Comparison of ENCODE assay signal across 16 cellular contexts in the genomic region with DNA sequence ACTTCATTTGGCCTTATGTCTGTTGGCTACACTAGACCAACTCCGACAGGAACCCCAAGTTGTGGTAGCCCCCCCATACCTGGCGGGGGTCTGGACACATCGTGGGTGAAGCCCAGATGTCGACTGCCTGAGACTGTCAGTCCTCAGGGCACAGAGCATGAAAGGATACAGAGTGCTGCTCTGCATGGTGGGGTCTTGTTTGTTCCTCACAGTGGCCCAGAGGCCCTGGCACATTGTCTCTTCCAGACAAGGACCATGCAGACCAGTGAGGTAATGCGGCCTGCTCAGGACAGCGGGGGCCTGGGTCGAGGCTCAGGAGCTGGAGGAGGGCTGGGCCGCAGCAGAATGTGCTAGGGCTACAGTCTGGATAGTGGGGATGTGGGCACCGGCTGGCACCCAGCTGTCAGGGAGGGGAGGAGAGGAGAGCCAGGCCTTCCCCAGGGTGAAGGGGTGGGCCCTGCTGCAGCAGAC. TPM values are rescaled to one million over a fixed set of nuclear protein-coding genes. Genes with fewer than 3 reads are reported as not detected.
DNase-seq lines count a peak whose midpoint lies in the region; ATAC-seq and TF ChIP-seq lines count a peak whose summit lies in the region.
"Had no signal": no experiment of that assay in that cellular context is flagged by ENCODE, and none has a peak within 500 bp of the region (broad histone marks: within the 10 kb centered on the region; RNA-seq: fewer than 3 reads in every experiment).

No MANE protein-coding gene starts in this region.

- H2BK15ac ChIP-seq in mesenchymal stem cell (ENCODE audit: low read depth, poor library complexity, severe bottlenecking): no peak overlapping the region

- CTCF ChIA-PET in activated naive CD4-positive, alpha-beta T cell treated with anti-CD3 and anti-CD28 coated beads for 36 hours (lab: Charles Lee): interaction anchor here (0.7 to 5.0 kb wide), 7 partner anchors 10 to 163 kb away, joined by 3 to 51 read pairs (median 4); no protein-coding TSS in a partner anchor

- peak overlapping the region in 1 of 2 experiments; percentile 35 for H3K14ac ChIP-seq in mesenchymal stem cell (ENCODE audit: low read length in 2 of 2)

- no peak for ATAC-seq in stimulated activated effector memory CD8-positive, alpha-beta T cell treated with anti-CD3 and anti-CD28 coated beads, Interleukin-12 subunit alpha, Interleukin-12 subunit beta, amount 100 ng/mL, for 72 hours
- ATAC-seq in esophagus mucosa (no peak), GM21390 (IDR thresholded peaks at IDR 0.05; ENCODE audit: unreplicated experiment) (no peak)

- peak overlapping the region; percentile 30 for H3K27ac Mint-ChIP-seq in activated naive CD4-positive, alpha-beta T cell treated with anti-CD3 and anti-CD28 coated beads for 36 hours
- peak overlapping the region; percentile 96 for H3K27ac Mint-ChIP-seq in stimulated activated effector memory CD8-positive, alpha-beta T cell treated with anti-CD3 and anti-CD28 coated beads, Interleukin-12 subunit alpha, Interleukin-12 subunit beta, amount 100 ng/mL, for 72 hours

- no peak overlapping the region for H2AFZ ChIP-seq in mesenchymal stem cell (ENCODE audit: low read depth, low read length)
- H2AFZ ChIP-seq in hepatocyte: no peak overlapping the region

- H3K4me1 ChIP-seq in mesenchymal stem cell (ENCODE audit: control insufficient read depth, insufficient read depth, low read depth, low read length) (peaks cover 14% of the 10 kb centered on the region), hepatocyte (ENCODE audit: insufficient read depth) (peaks cover 16% of the 10 kb centered on the region)

- H3K79me1 ChIP-seq in mesenchymal stem cell (replicated peaks; ENCODE audit: low read length, poor library complexity, severe bottlenecking): peaks cover 30% of the 10 kb centered on the region

- no peaks in the 10 kb centered on the region for H3K27me3 ChIP-seq in mesenchymal stem cell (ENCODE audit: control insufficient read depth in 1 of 2, insufficient read depth in 1 of 2, low read length in 2 of 2)
- H3K27me3 ChIP-seq in hepatocyte: no peaks in the 10 kb centered on the region

- H3K9ac ChIP-seq in mesenchymal stem cell (ENCODE audit: low read length): no peak overlapping the region

- no peaks in the 10 kb centered on the region for H3K27me3 Mint-ChIP-seq in activated naive CD4-positive, alpha-beta T cell treated with anti-CD3 and anti-CD28 coated beads for 36 hours (ENCODE audit: low read depth)

- intact Hi-C loops in activated naive CD4-positive, alpha-beta T cell treated with anti-CD3 and anti-CD28 coated beads for 36 hours (cut with micrococcal nuclease): no loop called here

- H3K4me3 Mint-ChIP-seq in activated naive CD4-positive, alpha-beta T cell treated with anti-CD3 and anti-CD28 coated beads for 36 hours: no peak overlapping the region
- no peak overlapping the region for H3K4me3 Mint-ChIP-seq in stimulated activated effector memory CD8-positive, alpha-beta T cell treated with anti-CD3 and anti-CD28 coated beads, Interleukin-12 subunit alpha, Interleukin-12 subunit beta, amount 100 ng/mL, for 72 hours

- peak overlapping the region in 1 of 2 experiments; percentile 92 for H3K4ac ChIP-seq in mesenchymal stem cell (ENCODE audit: low read depth in 1 of 2, low read length in 2 of 2)

- peaks cover 65% of the 10 kb centered on the region for H3K79me2 ChIP-seq in hepatocyte

- H3K9me3 Mint-ChIP-seq in activated naive CD4-positive, alpha-beta T cell treated with anti-CD3 and anti-CD28 coated beads for 36 hours: peaks cover 6% of the 10 kb centered on the region
- H3K9me3 Mint-ChIP-seq in stimulated activated effector memory CD8-positive, alpha-beta T cell treated with anti-CD3 and anti-CD28 coated beads, Interleukin-12 subunit alpha, Interleukin-12 subunit beta, amount 100 ng/mL, for 72 hours: no peaks in the 10 kb centered on the region
- H3K9me3 Mint-ChIP-seq: T-helper 1 cell treated with Interleukin-12 subunit alpha and Interleukin-12 subunit beta and Interleukin-4 antibody, amounts not matched to agents 30 μg/mL and 1 μg/mL, for 36 hours had no signal

- no peak for DNase-seq in activated naive CD4-positive, alpha-beta T cell treated with anti-CD3 and anti-CD28 coated beads for 36 hours
- no peak for DNase-seq in activated naive CD4-positive, alpha-beta T cell treated with anti-CD3 and anti-CD28 coated beads, Interleukin-2, amount 50 U/mL, for 16 hours
- no peak for DNase-seq in mesenchymal stem cell
- no peak for DNase-seq in stimulated activated effector memory CD8-positive, alpha-beta T cell treated with anti-CD3 and anti-CD28 coated beads, Interleukin-12 subunit alpha, Interleukin-12 subunit beta, amount 100 ng/mL, for 72 hours (ENCODE audit: low spot score in 2 of 2)
- DNase-seq in hepatocyte (ENCODE audit: low spot score): no peak
- DNase-seq: activated CD8-positive, alpha-beta memory T cell treated with anti-CD3 and anti-CD28 coated beads, Interleukin-2, amount 50 U/mL, for 48 hours; naive B cell; NCI-H1417; NCI-H2227 treated with DMSO at 0.1 percent for 48 hours had no signal

- no peaks in the 10 kb centered on the region for H3K9me2 ChIP-seq in hepatocyte (replicated peaks; ENCODE audit: insufficient read depth)

- no peak overlapping the region for H3K23ac ChIP-seq in mesenchymal stem cell (ENCODE audit: low read length in 2 of 2)

- H2AK5ac ChIP-seq in mesenchymal stem cell (ENCODE audit: low read length, severe bottlenecking): no peak overlapping the region

- 93% methylated on average over 9 of the region's 9 CpGs for WGBS in mesenchymal stem cell
- WGBS in hepatocyte (ENCODE audit: low lambda C conversion rate, missing lambda C conversion rate): 95% methylated on average over 9 of the region's 9 CpGs

- H3K27ac ChIP-seq in VCaP (peak overlapping the region; percentile 23; the same call in 1 of the 2 replicates), mesenchymal stem cell (ENCODE audit: low read length, poor library complexity, severe bottlenecking) (no peak overlapping the region), hepatocyte (no peak overlapping the region)

- no peak for TF ChIP-seq CTCF in VCaP (conservative IDR thresholded peaks at IDR 0.05)
- no peak for TF ChIP-seq CTCF in hepatocyte (IDR thresholded peaks at IDR 0.05; ENCODE audit: poor library complexity)

- H3K4me3 ChIP-seq in mesenchymal stem cell (ENCODE audit: insufficient read depth in 1 of 2, low read depth in 1 of 2, low read length in 2 of 2): no peak overlapping the region
- no peak overlapping the region for H3K4me3 ChIP-seq in hepatocyte

- H4K8ac ChIP-seq in mesenchymal stem cell (ENCODE audit: low read length): no peak overlapping the region

- H3K9me3 ChIP-seq in mesenchymal stem cell (ENCODE audit: control insufficient read depth, low read length) (peaks cover 5% of the 10 kb centered on the region), hepatocyte (ENCODE audit: low read depth) (no peaks in the 10 kb centered on the region)

- no peak overlapping the region for H2BK120ac ChIP-seq in mesenchymal stem cell (ENCODE audit: low read depth, low read length)

- no peaks in the 10 kb centered on the region for H3K36me3 Mint-ChIP-seq in activated naive CD4-positive, alpha-beta T cell treated with anti-CD3 and anti-CD28 coated beads for 36 hours (ENCODE audit: low read depth)
- peaks cover 6% of the 10 kb centered on the region for H3K36me3 Mint-ChIP-seq in stimulated activated effector memory CD8-positive, alpha-beta T cell treated with anti-CD3 and anti-CD28 coated beads, Interleukin-12 subunit alpha, Interleukin-12 subunit beta, amount 100 ng/mL, for 72 hours
- H3K36me3 Mint-ChIP-seq: naive B cell had no signal

- no peak overlapping the region for H3K18ac ChIP-seq in mesenchymal stem cell (ENCODE audit: low read depth in 1 of 2, low read length in 2 of 2)

- H4K91ac ChIP-seq in mesenchymal stem cell (ENCODE audit: low read length): peak overlapping the region; percentile 14

- peaks cover 17% of the 10 kb centered on the region for H3K4me1 Mint-ChIP-seq in activated naive CD4-positive, alpha-beta T cell treated with anti-CD3 and anti-CD28 coated beads for 36 hours (ENCODE audit: low read depth)
- H3K4me1 Mint-ChIP-seq in stimulated activated effector memory CD8-positive, alpha-beta T cell treated with anti-CD3 and anti-CD28 coated beads, Interleukin-12 subunit alpha, Interleukin-12 subunit beta, amount 100 ng/mL, for 72 hours: peaks cover 34% of the 10 kb centered on the region

- H2BK12ac ChIP-seq in mesenchymal stem cell (ENCODE audit: low read length in 2 of 2): no peak overlapping the region

- H2BK5ac ChIP-seq in mesenchymal stem cell (ENCODE audit: low read depth, low read length, poor library complexity, severe bottlenecking): no peak overlapping the region

- H3K36me3 ChIP-seq in mesenchymal stem cell (ENCODE audit: control insufficient read depth in 1 of 2, insufficient read depth in 2 of 2, low read depth in 1 of 2, low read length in 2 of 2): peaks cover 12 to 34% of the 10 kb centered on the region in 2 experiments
- H3K36me3 ChIP-seq in hepatocyte (replicated peaks; ENCODE audit: insufficient read depth, low read depth): no peaks in the 10 kb centered on the region

- no peaks in the 10 kb centered on the region for H4K20me1 ChIP-seq in hepatocyte (ENCODE audit: insufficient read depth, poor library complexity, severe bottlenecking)

- H3K4me2 ChIP-seq in mesenchymal stem cell (ENCODE audit: low read length, poor library complexity, severe bottlenecking) (no peak overlapping the region), hepatocyte (no peak overlapping the region)

RNA-seq across cellular contexts. Expression of gene CAPN5, which starts 14.6 kb away (rescaled TPM):
- 1 to 10 TPM in 1 of 2 experiments, under 1 TPM in 1; 0.79 to 1.5 TPM for total RNA-seq in activated naive CD4-positive, alpha-beta T cell treated with anti-CD3 and anti-CD28 coated beads for 36 hours
- polyA plus RNA-seq in mesenchymal stem cell (2013, experiment 1 of 2): 26.0 TPM
- 25.0 TPM for polyA plus RNA-seq in mesenchymal stem cell (2013, experiment 2 of 2)
- total RNA-seq in esophagus mucosa (30.4 TPM), hepatocyte (25.2 and 29.1 TPM in 2 replicates)
- polyA plus RNA-seq in hepatocyte: 28.8 and 34.6 TPM in 2 replicates

RNA-seq across cellular contexts. Expression of gene OMP, which starts 21.2 kb away (rescaled TPM):
- total RNA-seq in activated naive CD4-positive, alpha-beta T cell treated with anti-CD3 and anti-CD28 coated beads for 36 hours: not detected
- polyA plus RNA-seq in mesenchymal stem cell (2013, experiment 1 of 2): 0.19 TPM
- not detected for polyA plus RNA-seq in mesenchymal stem cell (2013, experiment 2 of 2)
- total RNA-seq in esophagus mucosa (not detected), hepatocyte (not detected in 2 replicates)
- 0.47 TPM in 1 of 2 replicates, not detected in the other for polyA plus RNA-seq in hepatocyte
- total RNA-seq: frontal cortex, G401 had no signal

RNA-seq across cellular contexts. Expression of gene MYO7A, which starts 46.6 kb away (rescaled TPM):
- total RNA-seq in activated naive CD4-positive, alpha-beta T cell treated with anti-CD3 and anti-CD28 coated beads for 36 hours: not detected
- 0.04 TPM for polyA plus RNA-seq in mesenchymal stem cell (2013, experiment 1 of 2)
- 0.03 TPM for polyA plus RNA-seq in mesenchymal stem cell (2013, experiment 2 of 2)
- total RNA-seq in esophagus mucosa (0.96 TPM), hepatocyte (6.4 and 9.8 TPM in 2 replicates)
- 10.1 and 12.6 TPM in 2 replicates for polyA plus RNA-seq in hepatocyte

RNA-seq across cellular contexts. Expression of gene B3GNT6, which starts 47.2 kb away (rescaled TPM):
- not detected for total RNA-seq in activated naive CD4-positive, alpha-beta T cell treated with anti-CD3 and anti-CD28 coated beads for 36 hours
- polyA plus RNA-seq in mesenchymal stem cell (2013, experiment 1 of 2): not detected
- polyA plus RNA-seq in mesenchymal stem cell (2013, experiment 2 of 2): not detected
- total RNA-seq in esophagus mucosa: 2.3 TPM
- 0.12 and 0.33 TPM in 2 replicates for total RNA-seq in hepatocyte
- not detected in 2 replicates for polyA plus RNA-seq in hepatocyte
- total RNA-seq: frontal cortex, G401, liver had no signal
- polyA plus RNA-seq: liver had no signal

Comparison
In these comparisons a context has a peak if more than half of its experiments do, and no peak if none do; other contexts are left out.
1. RNA of gene CAPN5, which starts 14.6 kb away (total RNA-seq): 30.4 TPM in esophagus mucosa (single experiment) and 25.2 to 29.1 TPM in hepatocyte; 0.79 to 1.5 TPM in activated naive CD4-positive, alpha-beta T cell treated with anti-CD3 and anti-CD28 coated beads for 36 hours; every median in the first group is over 10 times any median in the second.